8 cellular contexts compared by ENCODE assay signal in the genomic region with DNA sequence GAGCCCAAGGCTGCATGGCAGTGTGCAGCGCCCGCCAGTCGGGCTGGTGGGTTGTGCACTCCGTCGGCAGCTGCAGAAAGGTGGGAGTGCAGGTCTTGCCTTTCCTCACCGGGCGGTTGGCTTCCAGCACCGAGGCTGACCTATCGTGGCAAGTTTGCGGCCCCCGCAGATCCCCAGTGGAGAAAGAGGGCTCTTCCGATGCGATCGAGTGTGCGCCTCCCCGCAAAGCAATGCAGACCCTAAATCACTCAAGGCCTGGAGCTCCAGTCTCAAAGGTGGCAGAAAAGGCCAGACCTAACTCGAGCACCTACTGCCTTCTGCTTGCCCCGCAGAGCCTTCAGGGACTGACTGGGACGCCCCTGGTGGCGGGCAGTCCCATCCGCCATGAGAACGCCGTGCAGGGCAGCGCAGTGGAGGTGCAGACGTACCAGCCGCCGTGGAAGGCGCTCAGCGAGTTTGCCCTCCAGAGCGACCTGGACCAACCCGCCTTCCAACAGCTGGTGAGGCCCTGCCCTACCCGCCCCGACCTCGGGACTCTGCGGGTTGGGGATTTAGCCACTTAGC. TPM values are rescaled to one million over a fixed set of nuclear protein-coding genes. Genes with fewer than 3 reads are reported as not detected.
DNase-seq lines count a peak whose midpoint lies in the region; TF ChIP-seq lines count a peak whose summit lies in the region.

No MANE protein-coding gene starts in this region.

- peak; percentile 73 for DNase-seq in BE2C
- no peak for DNase-seq in HL-60 (ENCODE audit: low read depth in 1 of 2, low spot score in 1 of 2)
- DNase-seq in activated naive CD4-positive, alpha-beta T cell treated with anti-CD3 and anti-CD28 coated beads, Interleukin-2, amount 10 ng/mL, durations not matched to agents 7 days and 5 days: peak; percentile 55
- DNase-seq in immature natural killer cell: peak in 2 of 3 donors; percentile 50 to 53
- no peak for DNase-seq in SW 1271 (lab: John Stamatoyannopoulos, UW)
- no peak for DNase-seq in SHP77 treated with DMSO at 0.1 percent for 48 hours (lab: John Stamatoyannopoulos, UW)
- DNase-seq in SK-N-DZ (ENCODE audit: low spot score): no peak

- H3K27me3 ChIP-seq in BE2C (peaks cover 100% of the 10 kb centered on the region), HL-60 (ENCODE audit: insufficient read depth, poor library complexity, severe bottlenecking) (no peaks in the 10 kb centered on the region), stomach smooth muscle (ENCODE audit: control insufficient read depth in 1 of 2, insufficient read depth in 2 of 2, low read length in 2 of 2) (peaks cover 0 to 6% of the 10 kb centered on the region in 2 donors)

- TF ChIP-seq CTCF in BE2C (IDR thresholded peaks at IDR 0.05; ENCODE audit: low read depth, low read length) (peak; percentile 46), HL-60 (IDR thresholded peaks at IDR 0.05; ENCODE audit: insufficient read depth, low read length) (no peak)

- H3K4me3 Mint-ChIP-seq in activated naive CD4-positive, alpha-beta T cell treated with anti-CD3 and anti-CD28 coated beads, Interleukin-2, amount 10 ng/mL, durations not matched to agents 7 days and 5 days: peak overlapping the region; percentile 71
- H3K4me3 Mint-ChIP-seq in immature natural killer cell: peak overlapping the region; percentile 85 to 96 (median 88)

- no peak overlapping the region for H3K27ac ChIP-seq in HL-60 (replicated peaks)
- peak overlapping the region; percentile 93 for H3K27ac ChIP-seq in stomach smooth muscle (ENCODE audit: low read length)

- H3K9me3 ChIP-seq in BE2C: peaks cover 5% of the 10 kb centered on the region; the same call in 1 of the 2 replicates
- H3K9me3 ChIP-seq in stomach smooth muscle (ENCODE audit: control insufficient read depth in 2 of 2, low read length in 2 of 2): no peaks in the 10 kb centered on the region

- H3K4me3 ChIP-seq in BE2C (ENCODE audit: low read depth, low read length): peak overlapping the region; percentile 43
- H3K4me3 ChIP-seq in HL-60 (replicated peaks; ENCODE audit: insufficient read depth, low read length): peak overlapping the region; percentile 66; the same call in 1 of the 2 replicates
- H3K4me3 ChIP-seq in stomach smooth muscle (ENCODE audit: low read length in 2 of 2): peak overlapping the region; percentile 86 to 93

- peak overlapping the region; percentile 28 for H3K27ac Mint-ChIP-seq in activated naive CD4-positive, alpha-beta T cell treated with anti-CD3 and anti-CD28 coated beads, Interleukin-2, amount 10 ng/mL, durations not matched to agents 7 days and 5 days
- H3K27ac Mint-ChIP-seq in immature natural killer cell: no peak overlapping the region

- peaks cover 3% of the 10 kb centered on the region for H3K36me3 Mint-ChIP-seq in activated naive CD4-positive, alpha-beta T cell treated with anti-CD3 and anti-CD28 coated beads, Interleukin-2, amount 10 ng/mL, durations not matched to agents 7 days and 5 days
- H3K36me3 Mint-ChIP-seq in immature natural killer cell: peaks cover 0 to 4% (median 0%) of the 10 kb centered on the region in 3 donors

- H3K4me1 ChIP-seq in BE2C (no peaks in the 10 kb centered on the region), stomach smooth muscle (ENCODE audit: control insufficient read depth, insufficient read depth, low read length) (peaks cover 63% of the 10 kb centered on the region)

- H3K27me3 Mint-ChIP-seq in activated naive CD4-positive, alpha-beta T cell treated with anti-CD3 and anti-CD28 coated beads, Interleukin-2, amount 10 ng/mL, durations not matched to agents 7 days and 5 days: peaks cover 97% of the 10 kb centered on the region
- H3K27me3 Mint-ChIP-seq in immature natural killer cell (ENCODE audit: low read depth in 3 of 3): peaks cover 38 to 72% (median 62%) of the 10 kb centered on the region in 3 donors

- CTCF ChIA-PET in activated naive CD4-positive, alpha-beta T cell treated with anti-CD3 and anti-CD28 coated beads, Interleukin-2, amount 10 ng/mL, durations not matched to agents 7 days and 5 days (lab: Charles Lee): no interaction called here

- no peaks in the 10 kb centered on the region for H3K36me3 ChIP-seq in BE2C
- H3K36me3 ChIP-seq in stomach smooth muscle (ENCODE audit: control insufficient read depth in 2 of 2, insufficient read depth in 2 of 2, low read length in 2 of 2): no peaks in the 10 kb centered on the region

- H3K9me3 Mint-ChIP-seq in activated naive CD4-positive, alpha-beta T cell treated with anti-CD3 and anti-CD28 coated beads, Interleukin-2, amount 10 ng/mL, durations not matched to agents 7 days and 5 days: no peaks in the 10 kb centered on the region
- H3K9me3 Mint-ChIP-seq in immature natural killer cell: peaks cover 0 to 8% (median 0%) of the 10 kb centered on the region in 6 donors

- H3K9ac ChIP-seq in stomach smooth muscle (ENCODE audit: low read length in 2 of 2): peak overlapping the region; percentile 29 to 68

- peaks cover 69% of the 10 kb centered on the region for H3K4me1 Mint-ChIP-seq in activated naive CD4-positive, alpha-beta T cell treated with anti-CD3 and anti-CD28 coated beads, Interleukin-2, amount 10 ng/mL, durations not matched to agents 7 days and 5 days
- peaks cover 63 to 84% of the 10 kb centered on the region in 2 donors for H3K4me1 Mint-ChIP-seq in immature natural killer cell

RNA-seq across cellular contexts. Expression of a gene that starts 4.3 kb away (rescaled TPM):
- polyA plus RNA-seq in BE2C (2012; ENCODE audit: insufficient read depth, insufficient read length, low read depth): 0.42 TPM
- not detected for polyA plus RNA-seq in immature natural killer cell
- 10.2 and 11.3 TPM in 2 replicates for polyA plus RNA-seq in SK-N-DZ (2014; cell fraction: cytosol; rRNA removed)
- 19.9 and 23.2 TPM in 2 replicates for polyA plus RNA-seq in SK-N-DZ (2014; cell fraction: nucleus; rRNA removed)

RNA-seq across cellular contexts. Expression of a gene that starts 29.6 kb away (rescaled TPM):
- 159 TPM for polyA plus RNA-seq in BE2C (2012; ENCODE audit: insufficient read depth, insufficient read length, low read depth)
- polyA plus RNA-seq in immature natural killer cell: 100 to 1,000 TPM; 146 to 157 (median 157) TPM
- polyA plus RNA-seq in SK-N-DZ (2014; cell fraction: cytosol; rRNA removed): 238 and 247 TPM in 2 replicates
- polyA plus RNA-seq in SK-N-DZ (2014; cell fraction: nucleus; rRNA removed): 176 and 188 TPM in 2 replicates

Comparison
In these comparisons a context has a peak if more than half of its experiments do, and no peak if none do; other contexts are left out.
1. DNase-seq: peak in BE2C (single experiment), activated naive CD4-positive, alpha-beta T cell treated with anti-CD3 and anti-CD28 coated beads, Interleukin-2, amount 10 ng/mL, durations not matched to agents 7 days and 5 days (single experiment) and immature natural killer cell (2 of 3); none in HL-60 (0 of 2), SW 1271 (0 of 2), SHP77 treated with DMSO at 0.1 percent for 48 hours (single experiment) and SK-N-DZ (single experiment).
2. Peak in every context shown above with its lines, with median percentiles within 50 percentile points of each other: H3K4me3 ChIP-seq.